10 cellular contexts compared by ENCODE assay signal in genomic region chr10:8444630-8445029, GRCh38.
A peak's percentile ranks its signal among the peaks of the same experiment; 100 is the strongest.
DNase-seq lines count a peak whose midpoint lies in the region; ATAC-seq and TF ChIP-seq lines count a peak whose summit lies in the region.
"Had no signal": no experiment of that assay in that cellular context is flagged by ENCODE, and none has a peak within 500 bp of the region (broad histone marks: within the 10 kb centered on the region; RNA-seq: fewer than 3 reads in every experiment).

No MANE protein-coding gene starts in this region.

- H3K27ac ChIP-seq in hepatocyte: no peak overlapping the region
- H3K27ac ChIP-seq: upper lobe of left lung had no signal

- DNase-seq in activated T-helper 1 cell treated with Interleukin-2 at 50 U/mL for 16 hours (ENCODE audit: low read depth) (peak; percentile 5), hepatocyte (ENCODE audit: low spot score) (peak; percentile 11), SHP77 treated with DMSO at 0.1 percent for 48 hours (lab: John Stamatoyannopoulos, UW) (no peak), GM19240 (ENCODE audit: insufficient read length, low spot score) (no peak)
- DNase-seq in activated T-helper 1 cell treated with anti-CD3 and anti-CD28 coated beads, Interleukin-12 subunit alpha, Interleukin-12 subunit beta, Interleukin-2, Interleukin-4 antibody, amounts not matched to agents 30 ng/mL and 10 ng/mL and 1 ng/mL, durations not matched to agents 14 hours and 24 hours and 36 hours (ENCODE audit: low spot score): no peak
- peak; percentile 6 to 17 for DNase-seq in activated CD4-positive, alpha-beta T cell treated with anti-CD3 and anti-CD28 coated beads, Interleukin-2, amount 50 U/mL, for 4 hours
- DNase-seq: ACHN, upper lobe of left lung had no signal

- no peaks in the 10 kb centered on the region for H3K4me1 ChIP-seq in hepatocyte (ENCODE audit: insufficient read depth)
- H3K4me1 ChIP-seq: upper lobe of left lung had no signal

- peaks cover 38% of the 10 kb centered on the region for H3K27me3 ChIP-seq in hepatocyte
- H3K27me3 ChIP-seq: upper lobe of left lung had no signal

- H3K27me3 Mint-ChIP-seq in activated T-helper 1 cell treated with anti-CD3 and anti-CD28 coated beads, Interleukin-12 subunit alpha, Interleukin-12 subunit beta, Interleukin-2, Interleukin-4 antibody, amounts not matched to agents 30 ng/mL and 10 ng/mL and 1 ng/mL, durations not matched to agents 14 hours and 24 hours and 36 hours (ENCODE audit: insufficient read depth): peaks cover 39% of the 10 kb centered on the region
- peaks cover 13% of the 10 kb centered on the region for H3K27me3 Mint-ChIP-seq in stimulated activated memory B cell treated with anti-CD40 and anti-IgM and Interleukin-4, amounts not matched to agents 10 μg/mL and 1 μg/mL and 100 μg/mL, for 72 hours

- intact Hi-C loops in activated T-helper 1 cell treated with anti-CD3 and anti-CD28 coated beads, Interleukin-12 subunit alpha, Interleukin-12 subunit beta, Interleukin-2, Interleukin-4 antibody, amounts not matched to agents 30 ng/mL and 10 ng/mL and 1 ng/mL, durations not matched to agents 14 hours and 24 hours and 36 hours (cut with micrococcal nuclease): no loop called here

- WGBS in hepatocyte (ENCODE audit: low lambda C conversion rate, missing lambda C conversion rate): 20% methylated on average over 7 of the region's 7 CpGs

- H3K27ac Mint-ChIP-seq in activated T-helper 1 cell treated with anti-CD3 and anti-CD28 coated beads, Interleukin-12 subunit alpha, Interleukin-12 subunit beta, Interleukin-2, Interleukin-4 antibody, amounts not matched to agents 30 ng/mL and 10 ng/mL and 1 ng/mL, durations not matched to agents 14 hours and 24 hours and 36 hours: no peak overlapping the region
- H3K27ac Mint-ChIP-seq in stimulated activated memory B cell treated with anti-CD40 and anti-IgM and Interleukin-4, amounts not matched to agents 10 μg/mL and 1 μg/mL and 100 μg/mL, for 72 hours: no peak overlapping the region

- peak; percentile 17 for TF ChIP-seq CTCF in hepatocyte (IDR thresholded peaks at IDR 0.05; ENCODE audit: poor library complexity)

- ATAC-seq in stimulated activated memory B cell treated with anti-CD40 and anti-IgM and Interleukin-4, amounts not matched to agents 10 μg/mL and 1 μg/mL and 100 μg/mL, for 72 hours: peak; percentile 54
- no peak for ATAC-seq in HG02970 (IDR thresholded peaks at IDR 0.05; ENCODE audit: low FRiP score, unreplicated experiment)

- H3K79me2 ChIP-seq in hepatocyte: no peaks in the 10 kb centered on the region

- no peaks in the 10 kb centered on the region for H4K20me1 ChIP-seq in hepatocyte (ENCODE audit: insufficient read depth, poor library complexity, severe bottlenecking)

- H3K4me3 Mint-ChIP-seq in activated T-helper 1 cell treated with anti-CD3 and anti-CD28 coated beads, Interleukin-12 subunit alpha, Interleukin-12 subunit beta, Interleukin-2, Interleukin-4 antibody, amounts not matched to agents 30 ng/mL and 10 ng/mL and 1 ng/mL, durations not matched to agents 14 hours and 24 hours and 36 hours: no peak overlapping the region
- H3K4me3 Mint-ChIP-seq in stimulated activated memory B cell treated with anti-CD40 and anti-IgM and Interleukin-4, amounts not matched to agents 10 μg/mL and 1 μg/mL and 100 μg/mL, for 72 hours: no peak overlapping the region

- H3K36me3 Mint-ChIP-seq in activated T-helper 1 cell treated with anti-CD3 and anti-CD28 coated beads, Interleukin-12 subunit alpha, Interleukin-12 subunit beta, Interleukin-2, Interleukin-4 antibody, amounts not matched to agents 30 ng/mL and 10 ng/mL and 1 ng/mL, durations not matched to agents 14 hours and 24 hours and 36 hours (ENCODE audit: low read depth): no peaks in the 10 kb centered on the region
- no peaks in the 10 kb centered on the region for H3K36me3 Mint-ChIP-seq in stimulated activated memory B cell treated with anti-CD40 and anti-IgM and Interleukin-4, amounts not matched to agents 10 μg/mL and 1 μg/mL and 100 μg/mL, for 72 hours

- H3K4me2 ChIP-seq in hepatocyte: no peak overlapping the region

- H3K9me3 Mint-ChIP-seq in activated T-helper 1 cell treated with anti-CD3 and anti-CD28 coated beads, Interleukin-12 subunit alpha, Interleukin-12 subunit beta, Interleukin-2, Interleukin-4 antibody, amounts not matched to agents 30 ng/mL and 10 ng/mL and 1 ng/mL, durations not matched to agents 14 hours and 24 hours and 36 hours: no peaks in the 10 kb centered on the region
- H3K9me3 Mint-ChIP-seq in stimulated activated memory B cell treated with anti-CD40 and anti-IgM and Interleukin-4, amounts not matched to agents 10 μg/mL and 1 μg/mL and 100 μg/mL, for 72 hours: no peaks in the 10 kb centered on the region

- no peaks in the 10 kb centered on the region for H3K9me2 ChIP-seq in hepatocyte (replicated peaks; ENCODE audit: insufficient read depth)

- H2AFZ ChIP-seq in hepatocyte: no peak overlapping the region

- peaks cover 8% of the 10 kb centered on the region for H3K4me1 Mint-ChIP-seq in activated T-helper 1 cell treated with anti-CD3 and anti-CD28 coated beads, Interleukin-12 subunit alpha, Interleukin-12 subunit beta, Interleukin-2, Interleukin-4 antibody, amounts not matched to agents 30 ng/mL and 10 ng/mL and 1 ng/mL, durations not matched to agents 14 hours and 24 hours and 36 hours (ENCODE audit: low read depth)
- H3K4me1 Mint-ChIP-seq in stimulated activated memory B cell treated with anti-CD40 and anti-IgM and Interleukin-4, amounts not matched to agents 10 μg/mL and 1 μg/mL and 100 μg/mL, for 72 hours: no peaks in the 10 kb centered on the region

- no peaks in the 10 kb centered on the region for H3K36me3 ChIP-seq in hepatocyte (replicated peaks; ENCODE audit: insufficient read depth, low read depth)
- H3K36me3 ChIP-seq: upper lobe of left lung had no signal

- no peaks in the 10 kb centered on the region for H3K9me3 ChIP-seq in hepatocyte (ENCODE audit: low read depth)
- H3K9me3 ChIP-seq: upper lobe of left lung had no signal

- H3K4me3 ChIP-seq in hepatocyte: no peak overlapping the region
- H3K4me3 ChIP-seq: upper lobe of left lung had no signal

Comparison
In these comparisons a context has a peak if more than half of its experiments do, and no peak if none do; other contexts are left out.
1. DNase-seq: peak in activated T-helper 1 cell treated with Interleukin-2 at 50 U/mL for 16 hours (single experiment), activated CD4-positive, alpha-beta T cell treated with anti-CD3 and anti-CD28 coated beads, Interleukin-2, amount 50 U/mL, for 4 hours (2 of 2) and hepatocyte (single experiment); none in activated T-helper 1 cell treated with anti-CD3 and anti-CD28 coated beads, Interleukin-12 subunit alpha, Interleukin-12 subunit beta, Interleukin-2, Interleukin-4 antibody, amounts not matched to agents 30 ng/mL and 10 ng/mL and 1 ng/mL, durations not matched to agents 14 hours and 24 hours and 36 hours (single experiment), SHP77 treated with DMSO at 0.1 percent for 48 hours (single experiment) and GM19240 (single experiment).